In genomic region chr5:80941496-80941895, GRCh38 we compare ENCODE assay signal across 27 cellular contexts.
"Had no signal": no experiment of that assay in that cellular context is flagged by ENCODE, and none has a peak within 500 bp of the region (broad histone marks: within the 10 kb centered on the region; RNA-seq: fewer than 3 reads in every experiment).

No MANE protein-coding gene starts in this region.

- DNase-seq: activated CD4-positive, alpha-beta T cell treated with anti-CD3 and anti-CD28 coated beads for 36 hours; activated CD4-positive, CD25-positive, alpha-beta regulatory T cell; activated CD8-positive, alpha-beta memory T cell treated with anti-CD3 and anti-CD28 coated beads, Interleukin-2, amount 10 ng/mL, durations not matched to agents 7 days and 5 days; activated CD8-positive, alpha-beta T cell treated with anti-CD3 and anti-CD28 coated beads, Interleukin-2, amount 10 ng/mL, durations not matched to agents 7 days and 5 days; activated naive CD8-positive, alpha-beta T cell treated with anti-CD3 and anti-CD28 coated beads, Interleukin-2, amount 50 U/mL, for 24 hours; activated T-cell treated with anti-CD3 and anti-CD28 coated beads, Interleukin-2, amount 50 U/mL, for 48 hours; amygdala; effector CD8-positive, alpha-beta T cell; erythroblast; head of caudate nucleus; kidney glomerular epithelial cell; left lung; retina; stimulated activated CD4-positive, alpha-beta T cell treated with anti-CD3 and anti-CD28 coated beads, Interleukin-12 subunit alpha, Interleukin-12 subunit beta, amount 100 ng/mL, for 4 hours; stimulated activated CD4-positive, alpha-beta T cell treated with anti-CD3 and anti-CD28 coated beads, Interleukin-4, amount 100 ng/mL, for 24 hours; uterus had no signal

- ATAC-seq: activated CD4-positive, alpha-beta T cell treated with anti-CD3 and anti-CD28 coated beads for 36 hours; activated CD8-positive, alpha-beta memory T cell treated with anti-CD3 and anti-CD28 coated beads, Interleukin-2, amount 10 ng/mL, durations not matched to agents 7 days and 5 days; activated CD8-positive, alpha-beta T cell treated with anti-CD3 and anti-CD28 coated beads, Interleukin-2, amount 10 ng/mL, durations not matched to agents 7 days and 5 days; activated naive CD8-positive, alpha-beta T cell treated with anti-CD3 and anti-CD28 coated beads, Interleukin-2, amount 50 U/mL, for 24 hours; gastroesophageal sphincter; left lung; sciatic nerve; stimulated activated effector memory CD8-positive, alpha-beta T cell treated with anti-CD3 and anti-CD28 coated beads, Interleukin-12 subunit alpha, Interleukin-12 subunit beta, amount 100 ng/mL, for 72 hours had no signal

- H3K4me1 Mint-ChIP-seq: activated CD4-positive, alpha-beta T cell treated with anti-CD3 and anti-CD28 coated beads for 36 hours; activated CD8-positive, alpha-beta memory T cell treated with anti-CD3 and anti-CD28 coated beads, Interleukin-2, amount 10 ng/mL, durations not matched to agents 7 days and 5 days; activated naive CD4-positive, alpha-beta T cell treated with anti-CD3 and anti-CD28 coated beads, Interleukin-2, amount 50 U/mL, for 24 hours; activated naive CD8-positive, alpha-beta T cell treated with anti-CD3 and anti-CD28 coated beads, Interleukin-2, amount 50 U/mL, for 24 hours had no signal

- H3K4me3 Mint-ChIP-seq: activated CD4-positive, alpha-beta T cell treated with anti-CD3 and anti-CD28 coated beads for 36 hours; activated CD8-positive, alpha-beta memory T cell treated with anti-CD3 and anti-CD28 coated beads, Interleukin-2, amount 10 ng/mL, durations not matched to agents 7 days and 5 days; activated CD8-positive, alpha-beta T cell treated with anti-CD3 and anti-CD28 coated beads, Interleukin-2, amount 10 ng/mL, durations not matched to agents 7 days and 5 days; activated naive CD4-positive, alpha-beta T cell treated with anti-CD3 and anti-CD28 coated beads, Interleukin-2, amount 50 U/mL, for 24 hours; activated naive CD8-positive, alpha-beta T cell treated with anti-CD3 and anti-CD28 coated beads, Interleukin-2, amount 50 U/mL, for 24 hours; nephron; stimulated activated effector memory CD8-positive, alpha-beta T cell treated with anti-CD3 and anti-CD28 coated beads, Interleukin-12 subunit alpha, Interleukin-12 subunit beta, amount 100 ng/mL, for 72 hours; stimulated activated naive CD8-positive, alpha-beta T cell treated with anti-CD3 and anti-CD28 coated beads, Interleukin-15, Interleukin-2, amounts not matched to agents 100 ng/mL and 50 ng/mL, for 24 hours; type B pancreatic cell had no signal

- H3K27ac Mint-ChIP-seq: activated CD4-positive, alpha-beta T cell treated with anti-CD3 and anti-CD28 coated beads for 36 hours; activated CD8-positive, alpha-beta memory T cell treated with anti-CD3 and anti-CD28 coated beads, Interleukin-2, amount 10 ng/mL, durations not matched to agents 7 days and 5 days; activated CD8-positive, alpha-beta T cell treated with anti-CD3 and anti-CD28 coated beads, Interleukin-2, amount 10 ng/mL, durations not matched to agents 7 days and 5 days; activated naive CD4-positive, alpha-beta T cell treated with anti-CD3 and anti-CD28 coated beads, Interleukin-2, amount 50 U/mL, for 24 hours; activated naive CD8-positive, alpha-beta T cell treated with anti-CD3 and anti-CD28 coated beads, Interleukin-2, amount 50 U/mL, for 24 hours; activated T-helper 2 cell treated with anti-CD3 and anti-CD28 coated beads, Interferon-gamma antibody, Interleukin-2, Interleukin-4, amounts not matched to agents 10 μg/mL and 5 μg/mL and 100 μg/mL, durations not matched to agents 14 hours and 24 hours and 36 hours; nephron; stimulated activated effector memory CD8-positive, alpha-beta T cell treated with anti-CD3 and anti-CD28 coated beads, Interleukin-12 subunit alpha, Interleukin-12 subunit beta, amount 100 ng/mL, for 72 hours; stimulated activated naive CD8-positive, alpha-beta T cell treated with anti-CD3 and anti-CD28 coated beads, Interleukin-15, Interleukin-2, amounts not matched to agents 100 ng/mL and 50 ng/mL, for 24 hours; type B pancreatic cell had no signal

- H3K4me1 ChIP-seq: gastroesophageal sphincter, left lung, uterus had no signal

- H3K9me3 Mint-ChIP-seq: activated naive CD4-positive, alpha-beta T cell treated with anti-CD3 and anti-CD28 coated beads, Interleukin-2, amount 50 U/mL, for 24 hours; activated naive CD8-positive, alpha-beta T cell treated with anti-CD3 and anti-CD28 coated beads, Interleukin-2, amount 50 U/mL, for 24 hours; activated T-helper 2 cell treated with anti-CD3 and anti-CD28 coated beads, Interferon-gamma antibody, Interleukin-2, Interleukin-4, amounts not matched to agents 10 μg/mL and 5 μg/mL and 100 μg/mL, durations not matched to agents 14 hours and 24 hours and 36 hours; stimulated activated effector memory CD8-positive, alpha-beta T cell treated with anti-CD3 and anti-CD28 coated beads, Interleukin-12 subunit alpha, Interleukin-12 subunit beta, amount 100 ng/mL, for 72 hours; stimulated activated naive CD8-positive, alpha-beta T cell treated with anti-CD3 and anti-CD28 coated beads, Interleukin-15, Interleukin-2, amounts not matched to agents 100 ng/mL and 50 ng/mL, for 24 hours; type B pancreatic cell had no signal

- H3K27ac ChIP-seq: gastroesophageal sphincter, left lung, skin epidermis, thoracic aorta, uterus had no signal

- H3K27me3 ChIP-seq: gastroesophageal sphincter, left lung, uterus had no signal

- H3K9me3 ChIP-seq: gastroesophageal sphincter, left lung, thoracic aorta, uterus had no signal

- H3K4me3 ChIP-seq: gastroesophageal sphincter, left lung, lung, skin epidermis, thoracic aorta, uterus had no signal

- H3K27me3 Mint-ChIP-seq: activated CD4-positive, alpha-beta T cell treated with anti-CD3 and anti-CD28 coated beads for 36 hours; activated CD8-positive, alpha-beta memory T cell treated with anti-CD3 and anti-CD28 coated beads, Interleukin-2, amount 10 ng/mL, durations not matched to agents 7 days and 5 days; activated naive CD4-positive, alpha-beta T cell treated with anti-CD3 and anti-CD28 coated beads, Interleukin-2, amount 50 U/mL, for 24 hours; activated naive CD8-positive, alpha-beta T cell treated with anti-CD3 and anti-CD28 coated beads, Interleukin-2, amount 50 U/mL, for 24 hours; stimulated activated naive CD8-positive, alpha-beta T cell treated with anti-CD3 and anti-CD28 coated beads, Interleukin-15, Interleukin-2, amounts not matched to agents 100 ng/mL and 50 ng/mL, for 24 hours had no signal

- H3K36me3 Mint-ChIP-seq: activated naive CD4-positive, alpha-beta T cell treated with anti-CD3 and anti-CD28 coated beads, Interleukin-2, amount 50 U/mL, for 24 hours; stimulated activated effector memory CD8-positive, alpha-beta T cell treated with anti-CD3 and anti-CD28 coated beads, Interleukin-12 subunit alpha, Interleukin-12 subunit beta, amount 100 ng/mL, for 72 hours; type B pancreatic cell had no signal

- H3K36me3 ChIP-seq: gastroesophageal sphincter, left lung, thoracic aorta, uterus had no signal
